In the genomic region with DNA sequence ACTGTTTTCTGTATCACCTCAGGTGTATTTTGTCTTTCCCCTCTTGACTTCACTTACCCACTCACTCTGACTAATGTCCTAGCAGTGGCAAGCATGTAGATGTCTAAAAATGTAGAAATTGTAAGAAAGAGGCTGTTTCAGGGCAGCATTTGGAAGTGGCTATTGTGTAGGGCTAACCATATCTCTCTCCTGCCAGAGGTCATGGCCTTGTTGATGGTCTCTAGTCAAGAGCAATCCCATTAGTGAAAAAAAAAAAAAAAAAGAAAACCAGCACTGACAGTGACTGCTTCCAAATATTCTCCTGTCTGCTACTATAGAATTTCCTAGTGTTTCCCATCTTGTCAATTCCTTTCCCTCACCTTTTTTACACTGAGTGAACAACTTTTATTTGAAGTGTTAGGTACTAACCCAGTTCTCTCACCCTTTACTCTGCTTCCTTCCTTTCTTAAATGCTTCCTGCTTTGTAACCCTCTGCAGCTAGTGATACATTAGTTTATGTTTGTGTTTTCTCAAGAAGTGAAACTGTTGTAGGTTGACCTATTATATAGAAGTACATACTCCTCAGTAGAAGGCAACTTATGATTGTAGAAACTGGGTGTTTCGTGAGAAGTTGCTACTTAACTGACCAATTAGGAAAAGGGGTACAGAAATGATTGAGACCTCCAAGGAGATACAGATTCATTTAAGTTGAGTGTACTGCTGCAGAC, we compare ENCODE assay signal across 13 cellular contexts.
DNase-seq lines count a peak whose midpoint lies in the region; ATAC-seq and TF ChIP-seq lines count a peak whose summit lies in the region.
"Had no signal": no experiment of that assay in that cellular context is flagged by ENCODE, and none has a peak within 500 bp of the region (broad histone marks: within the 10 kb centered on the region; RNA-seq: fewer than 3 reads in every experiment).

No MANE protein-coding gene starts in this region.

- no peaks in the 10 kb centered on the region for H3K9me3 ChIP-seq in tibial artery

- no peak for DNase-seq in cerebellum (ENCODE audit: low spot score)
- DNase-seq in foreskin melanocyte, result no peak
- no peak for DNase-seq in tibial artery
- no peak for DNase-seq in HPDE6-E6E7 (ENCODE audit: extremely low spot score)
- DNase-seq: activated naive CD8-positive, alpha-beta T cell treated with anti-CD3 and anti-CD28 coated beads, Interleukin-2, amount 10 ng/mL, durations not matched to agents 7 days and 5 days; DMS 273 treated with DMSO at 0.1 percent for 48 hours; naive thymus-derived CD4-positive, alpha-beta T cell; NCI-H226 had no signal

- H3K27ac ChIP-seq in tibial artery, result no peak overlapping the region
- H3K27ac ChIP-seq: coronary artery had no signal

- H3K4me1 ChIP-seq in tibial artery, result no peaks in the 10 kb centered on the region

- H3K4me3 ChIP-seq in tibial artery, result no peak overlapping the region
- H3K4me3 ChIP-seq: coronary artery had no signal

- no peaks in the 10 kb centered on the region for H3K27me3 ChIP-seq in tibial artery

- peak; percentile 98 for ATAC-seq in GM18508 (IDR thresholded peaks at IDR 0.05; ENCODE audit: insufficient read depth, unreplicated experiment)
- ATAC-seq in GM19468 (IDR thresholded peaks at IDR 0.05; ENCODE audit: extremely low read depth, unreplicated experiment), result peak; percentile 88
- peak; percentile 97 for ATAC-seq in HG02938 (IDR thresholded peaks at IDR 0.05; ENCODE audit: unreplicated experiment)
- peak; percentile 91 for ATAC-seq in HG03521 (IDR thresholded peaks at IDR 0.05; ENCODE audit: unreplicated experiment)
- ATAC-seq: naive thymus-derived CD4-positive, alpha-beta T cell had no signal

- no peak for TF ChIP-seq CTCF in tibial artery (IDR thresholded peaks at IDR 0.05)

- H3K36me3 ChIP-seq in tibial artery, result no peaks in the 10 kb centered on the region

- intact Hi-C loops in tibial artery (cut with DNase I; ENCODE audit: low total_unique reads), result no loop called here
